In genomic region chrX:38701073-38701472, GRCh38 we compare ENCODE assay signal across 28 cellular contexts.
"Had no signal": no experiment of that assay in that cellular context is flagged by ENCODE, and none has a peak within 500 bp of the region (broad histone marks: within the 10 kb centered on the region; RNA-seq: fewer than 3 reads in every experiment).

No MANE protein-coding gene starts in this region.

- H3K36me3 Mint-ChIP-seq: activated CD4-positive, alpha-beta memory T cell treated with anti-CD3 and anti-CD28 coated beads for 36 hours; natural killer cell treated with Interleukin-12 subunit alpha and Interleukin-12 subunit beta and Interleukin-15 and Interleukin-18, amount 100 ng/mL, for 72 hours had no signal

- H3K9me3 Mint-ChIP-seq: activated CD4-positive, alpha-beta memory T cell treated with anti-CD3 and anti-CD28 coated beads for 36 hours; activated CD4-positive, alpha-beta T cell treated with anti-CD3 and anti-CD28 coated beads, Interleukin-2, amount 10 ng/mL, durations not matched to agents 24 days and 14 days; activated T-cell treated with anti-CD3 and anti-CD28 coated beads, Interleukin-2, amount 50 U/mL, for 24 hours; natural killer cell treated with Interleukin-12 subunit alpha and Interleukin-12 subunit beta and Interleukin-15 and Interleukin-18, amount 100 ng/mL, for 72 hours; T-helper 1 cell treated with Interleukin-12 subunit alpha and Interleukin-12 subunit beta and Interleukin-4 antibody, amounts not matched to agents 30 μg/mL and 1 μg/mL, for 36 hours had no signal

- H3K4me1 ChIP-seq: body of pancreas, left lung, lower lobe of right lung, spleen, suprapubic skin, tibial artery, upper lobe of right lung had no signal

- H3K9me3 ChIP-seq: body of pancreas, left lung, lower lobe of right lung, spleen, suprapubic skin, tibial artery, upper lobe of right lung had no signal

- H3K4me3 Mint-ChIP-seq: activated CD4-positive, alpha-beta memory T cell treated with anti-CD3 and anti-CD28 coated beads for 36 hours; activated CD4-positive, alpha-beta T cell treated with anti-CD3 and anti-CD28 coated beads, Interleukin-2, amount 10 ng/mL, durations not matched to agents 24 days and 14 days; activated T-cell treated with anti-CD3 and anti-CD28 coated beads, Interleukin-2, amount 50 U/mL, for 24 hours; natural killer cell treated with Interleukin-12 subunit alpha and Interleukin-12 subunit beta and Interleukin-15 and Interleukin-18, amount 100 ng/mL, for 72 hours; T-helper 1 cell treated with Interleukin-12 subunit alpha and Interleukin-12 subunit beta and Interleukin-4 antibody, amounts not matched to agents 30 μg/mL and 1 μg/mL, for 36 hours had no signal

- ATAC-seq: body of pancreas; esophagus mucosa; left lung; lower lobe of right lung; natural killer cell treated with Interleukin-12 subunit alpha and Interleukin-12 subunit beta and Interleukin-15 and Interleukin-18, amount 100 ng/mL, for 72 hours; right cardiac atrium; upper lobe of right lung had no signal

- H3K27ac Mint-ChIP-seq: activated CD4-positive, alpha-beta memory T cell treated with anti-CD3 and anti-CD28 coated beads for 36 hours; activated CD4-positive, alpha-beta T cell treated with anti-CD3 and anti-CD28 coated beads, Interleukin-2, amount 10 ng/mL, durations not matched to agents 24 days and 14 days; activated T-cell treated with anti-CD3 and anti-CD28 coated beads, Interleukin-2, amount 50 U/mL, for 24 hours; natural killer cell treated with Interleukin-12 subunit alpha and Interleukin-12 subunit beta and Interleukin-15 and Interleukin-18, amount 100 ng/mL, for 72 hours; T-helper 1 cell treated with Interleukin-12 subunit alpha and Interleukin-12 subunit beta and Interleukin-4 antibody, amounts not matched to agents 30 μg/mL and 1 μg/mL, for 36 hours had no signal

- H3K36me3 ChIP-seq: left lung, lower lobe of right lung, spleen, suprapubic skin, tibial artery, upper lobe of right lung, WERI-Rb-1 had no signal

- DNase-seq: activated CD4-positive, alpha-beta memory T cell treated with anti-CD3 and anti-CD28 coated beads for 36 hours; activated CD4-positive, alpha-beta T cell treated with anti-CD3 and anti-CD28 coated beads, Interleukin-2, amount 10 ng/mL, durations not matched to agents 24 days and 14 days; activated CD4-positive, CD25-positive, alpha-beta regulatory T cell treated with anti-CD3 and anti-CD28 coated beads, Interleukin-2, amount 50 U/mL, for 72 hours; activated CD8-positive, alpha-beta memory T cell treated with anti-CD3 and anti-CD28 coated beads, Interleukin-2, amount 50 U/mL, for 4 hours; activated gamma-delta T cell treated with Interleukin-2 at 50 U/mL for 16 hours; activated naive CD4-positive, alpha-beta T cell treated with anti-CD3 and anti-CD28 coated beads, Interleukin-2, amount 50 U/mL, for 16 hours; activated T-cell treated with anti-CD3 and anti-CD28 coated beads, Interleukin-2, amount 50 U/mL, for 24 hours; amygdala; body of pancreas; cortex of kidney; foreskin fibroblast; head of caudate nucleus; hypothalamus; left lung; lower lobe of right lung; mesenchymal stem cell; posterior cingulate gyrus; right cardiac atrium; spleen; stimulated activated naive CD4-positive, alpha-beta T cell; T-helper 9 cell; tibial artery; upper lobe of right lung; WERI-Rb-1 had no signal

- H3K27me3 ChIP-seq: body of pancreas, left lung, suprapubic skin, tibial artery, upper lobe of right lung had no signal

- H3K27ac ChIP-seq: body of pancreas, left lung, lower lobe of right lung, spleen, suprapubic skin, tibial artery, upper lobe of right lung, WERI-Rb-1 had no signal

- H3K27me3 Mint-ChIP-seq: activated CD4-positive, alpha-beta T cell treated with anti-CD3 and anti-CD28 coated beads, Interleukin-2, amount 10 ng/mL, durations not matched to agents 24 days and 14 days had no signal

- H3K4me3 ChIP-seq: body of pancreas, left lung, lower lobe of right lung, spleen, suprapubic skin, tibial artery, upper lobe of right lung had no signal
